8 cellular contexts compared by ENCODE assay signal in the genomic region with DNA sequence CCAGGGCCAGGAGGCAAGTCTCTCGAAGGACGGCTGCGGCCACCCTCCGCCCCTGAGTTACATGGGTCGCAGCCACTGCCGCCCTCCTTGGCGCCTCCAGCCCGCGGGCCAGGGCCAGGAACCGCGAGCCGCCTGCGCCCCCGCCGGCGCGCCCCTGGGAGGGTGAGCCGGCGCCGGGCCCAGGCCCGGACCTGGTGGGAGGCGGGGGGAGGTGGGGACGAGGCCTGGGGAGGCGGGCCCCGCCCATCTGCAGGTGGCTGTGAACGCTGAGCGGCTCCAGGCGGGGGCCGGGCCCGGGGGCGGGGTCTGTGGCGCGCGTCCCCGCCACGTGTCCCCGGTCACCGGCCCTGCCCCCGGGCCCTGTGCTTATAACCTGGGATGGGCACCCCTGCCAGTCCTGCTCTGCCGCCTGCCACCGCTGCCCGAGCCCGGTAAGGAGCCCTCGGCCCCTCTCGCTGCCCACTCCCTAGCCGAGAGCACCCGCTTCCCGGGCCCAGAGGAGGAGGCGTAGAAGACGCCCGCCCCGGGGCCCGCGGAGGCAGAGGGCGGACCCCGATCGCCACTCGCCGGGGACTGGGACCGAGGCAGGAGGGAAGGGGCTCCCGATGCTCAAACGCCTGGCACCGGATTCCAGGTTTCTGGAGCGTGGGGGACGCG. TPM values are rescaled to one million over a fixed set of nuclear protein-coding genes. Genes with fewer than 3 reads are reported as not detected.
DNase-seq lines count a peak whose midpoint lies in the region; ATAC-seq and TF ChIP-seq lines count a peak whose summit lies in the region.

A gene (plus strand): TSS at position 397 of the 657 bp plus-strand sequence. CDS start 7,268 bp downstream, outside the sequence.

- dilution Hi-C loops in IMR-90 (cut with HindIII; ENCODE audit: low sequenced_read_pairs, unreplicated experiment) = no loop called here

- H3K4me3 ChIP-seq in BJ (ENCODE audit: low read depth, low read length) (peak within 1 kb of the TSS; percentile 82), IMR-90 (ENCODE audit: insufficient read depth, low read depth, low read length) (peak within 1 kb of the TSS; percentile 43), choroid plexus epithelial cell (ENCODE audit: low read depth, low read length) (peak within 1 kb of the TSS; percentile 58), right lobe of liver (peak within 1 kb of the TSS; percentile 81 to 96 (median 94))

- H3K36me3 ChIP-seq in BJ (ENCODE audit: control insufficient read depth, insufficient read depth, low read length) = no peaks in the 10 kb centered on the region; the same call in 1 of the 2 replicates
- H3K36me3 ChIP-seq in IMR-90 (ENCODE audit: control insufficient read depth, insufficient read depth, low read length) = no peaks in the 10 kb centered on the region
- H3K36me3 ChIP-seq in right lobe of liver = peaks cover 0 to 3% (median 0%) of the 10 kb centered on the region in 4 donors

- peak within 1 kb of the TSS; percentile 55; the same call in 1 of the 2 replicates for H3K18ac ChIP-seq in IMR-90 (ENCODE audit: low read depth, low read length)

- TF ChIP-seq RAD21 in IMR-90 (IDR thresholded peaks at IDR 0.05; ENCODE audit: low read length) = no peak

- H3K23ac ChIP-seq in IMR-90 (ENCODE audit: low read depth, low read length) = no peak within 1 kb of the TSS

- peak within 1 kb of the TSS; percentile 58 for H3K4me2 ChIP-seq in IMR-90 (ENCODE audit: low read depth, low read length)

- H3K9ac ChIP-seq in IMR-90 (ENCODE audit: low read depth, low read length) = peak within 1 kb of the TSS; percentile 41; the same call in 1 of the 2 replicates

- H3K9me3 ChIP-seq in IMR-90 (ENCODE audit: control insufficient read depth, insufficient read depth, low read length) (peaks cover 3% of the 10 kb centered on the region), right lobe of liver (peaks cover 0 to 4% (median 0%) of the 10 kb centered on the region in 4 donors)

- H2BK20ac ChIP-seq in IMR-90 (ENCODE audit: low read depth, low read length) = no peak within 1 kb of the TSS

- H3K14ac ChIP-seq in IMR-90 (replicated peaks; ENCODE audit: low read depth, low read length) = no peak within 1 kb of the TSS

- no peak within 1 kb of the TSS for H2AK5ac ChIP-seq in IMR-90 (ENCODE audit: low read depth, low read length)

- peak within 1 kb of the TSS in 1 of 2 experiments; percentile 32; a peak in 1 of 4 replicates for H4K8ac ChIP-seq in IMR-90 (ENCODE audit: low read depth in 2 of 2, low read length in 2 of 2)

- TF ChIP-seq POLR2A in IMR-90 (IDR thresholded peaks at IDR 0.05; ENCODE audit: low read depth, low read length) = no peak
- peak; percentile 94 for TF ChIP-seq POLR2A in right lobe of liver (IDR thresholded peaks at IDR 0.05)

- H4K91ac ChIP-seq in IMR-90 (ENCODE audit: insufficient read depth, low read depth, low read length) = peak within 1 kb of the TSS; percentile 1; the same call in 1 of the 2 replicates

- POLR2A ChIA-PET in BJ (lab: Charles Lee) = no interaction called here
- POLR2A ChIA-PET in IMR-90 (lab: Charles Lee; ENCODE audit: unreplicated experiment) = no interaction called here

- CTCF ChIA-PET in BJ (lab: Yijun Ruan, JAX) = no interaction called here
- CTCF ChIA-PET in IMR-90 (lab: Yijun Ruan, JAX) = no interaction called here

- no peak within 1 kb of the TSS for H3K56ac ChIP-seq in IMR-90 (ENCODE audit: extremely low read depth, insufficient read depth, low read length)

- peaks cover 32% of the 10 kb centered on the region for H3K4me1 ChIP-seq in IMR-90 (ENCODE audit: control insufficient read depth, insufficient read depth, low read length)
- peaks cover 0 to 51% (median 22%) of the 10 kb centered on the region in 4 donors for H3K4me1 ChIP-seq in right lobe of liver

- H2AFZ ChIP-seq in IMR-90 (replicated peaks; ENCODE audit: low read length, poor library complexity) = peak within 1 kb of the TSS; percentile 84

- peak within 1 kb of the TSS; percentile 47 for H2AK9ac ChIP-seq in IMR-90 (replicated peaks; ENCODE audit: low read depth, low read length, poor library complexity)

- H4K20me1 ChIP-seq in IMR-90 (ENCODE audit: insufficient read depth, low read length) = no peaks in the 10 kb centered on the region

- H2BK5ac ChIP-seq in IMR-90 (ENCODE audit: low read depth, low read length, poor library complexity, severe bottlenecking) = no peak within 1 kb of the TSS

- TF ChIP-seq CTCF in BJ (IDR thresholded peaks at IDR 0.05; ENCODE audit: insufficient read depth, low read depth, low read length) = no peak
- no peak for TF ChIP-seq CTCF in IMR-90 (conservative IDR thresholded peaks at IDR 0.05; ENCODE audit: low read depth, low read length)
- TF ChIP-seq CTCF in VCaP (conservative IDR thresholded peaks at IDR 0.05) = no peak
- TF ChIP-seq CTCF in choroid plexus epithelial cell (conservative IDR thresholded peaks at IDR 0.05; ENCODE audit: low read depth, low read length) = no peak
- no peak for TF ChIP-seq CTCF in right lobe of liver (IDR thresholded peaks at IDR 0.05)

- peak within 1 kb of the TSS; percentile 81; the same call in 1 of the 2 replicates for H3K27ac ChIP-seq in IMR-90 (ENCODE audit: insufficient read depth, low read length)
- H3K27ac ChIP-seq in VCaP = peak within 1 kb of the TSS; percentile 69
- H3K27ac ChIP-seq in right lobe of liver = peak within 1 kb of the TSS; percentile 80 to 99 (median 91)

- ATAC-seq in IMR-90 (ENCODE audit: low read depth) (peak; percentile 24), right lobe of liver (peak; percentile 72 to 86 (median 78))

- peaks cover 15% of the 10 kb centered on the region for H3K9me1 ChIP-seq in IMR-90 (ENCODE audit: insufficient read depth, low read length)

- DNase-seq in BJ (ENCODE audit: low read depth) = no peak
- DNase-seq in IMR-90 = no peak
- peak; percentile 37 for DNase-seq in choroid plexus epithelial cell (ENCODE audit: low read depth)
- peak; percentile 92 to 97 (median 97) for DNase-seq in right lobe of liver
- DNase-seq in stimulated activated CD4-positive, alpha-beta T cell treated with anti-CD3 and anti-CD28 coated beads, TNF-alpha, amount 100 ng/mL, for 1 hour (ENCODE audit: low read depth in 3 of 3, low spot score in 1 of 3) = peak in 2 of 3 donors; percentile 3 to 42
- no peak for DNase-seq in GOT3 (lab: John Stamatoyannopoulos, UW)
- no peak for DNase-seq in activated gamma-delta T cell treated with Interleukin-2 at 50 U/mL for 16 hours

- H3K79me1 ChIP-seq in IMR-90 (ENCODE audit: low read depth in 1 of 2, low read length in 2 of 2) = no peaks in the 10 kb centered on the region

- H4K5ac ChIP-seq in IMR-90 (ENCODE audit: low read depth, low read length) = peak within 1 kb of the TSS; percentile 83

- BruUV-seq in IMR-90 (replicated peaks; lab: Mats Ljungman, UMichigan) = no TSS peak

- no peaks in the 10 kb centered on the region; the same call in 1 of the 2 replicates for H3K27me3 ChIP-seq in BJ (ENCODE audit: control insufficient read depth, insufficient read depth, low read length)
- H3K27me3 ChIP-seq in IMR-90 (ENCODE audit: control insufficient read depth, insufficient read depth, low read length) = peaks cover 6% of the 10 kb centered on the region
- H3K27me3 ChIP-seq in right lobe of liver = no peaks in the 10 kb centered on the region

- no peak within 1 kb of the TSS; the same call in 2 of the 3 replicates for H2BK15ac ChIP-seq in IMR-90 (ENCODE audit: low read depth, low read length)

- 3% methylated on average over 27 of the region's 66 CpGs; no CpG with 5 or more reads in 1 of the 2 experiments for WGBS in IMR-90 (ENCODE audit: extremely low coverage in 2 of 2, insufficient read length in 1 of 2), 2 experiments
- WGBS in right lobe of liver (ENCODE audit: insufficient coverage, low coverage, low lambda C conversion rate, missing lambda C conversion rate) = no CpG with 5 or more reads among the region's 66 CpGs

- intact Hi-C loops in IMR-90 (cut with micrococcal nuclease) (no loop called here), right lobe of liver (cut with DNase I) (no loop called here)

- H3K4ac ChIP-seq in IMR-90 (ENCODE audit: low read depth, low read length) = peak within 1 kb of the TSS; percentile 50

- in situ Hi-C loops in IMR-90 (cut with MboI; ENCODE audit: low sequenced_read_pairs) = no loop called here

- H2BK120ac ChIP-seq in IMR-90 (ENCODE audit: low read depth, low read length) = no peak within 1 kb of the TSS; the same call in 1 of the 2 replicates

TF ChIP-seq in IMR-90, 13 proteins besides CTCF, POLR2A, EP300 and RAD21 (continues in another document):
- no peak for TF ChIP-seq NFE2L2 (IDR thresholded peaks at IDR 0.05; ENCODE audit: low read depth, low read length)
- TF ChIP-seq MXI1 (IDR thresholded peaks at IDR 0.05; ENCODE audit: borderline replicate concordance, low read depth, low read length) = peak; percentile 34; the same call in 1 of the 2 replicates
- TF ChIP-seq, protein P1, sequence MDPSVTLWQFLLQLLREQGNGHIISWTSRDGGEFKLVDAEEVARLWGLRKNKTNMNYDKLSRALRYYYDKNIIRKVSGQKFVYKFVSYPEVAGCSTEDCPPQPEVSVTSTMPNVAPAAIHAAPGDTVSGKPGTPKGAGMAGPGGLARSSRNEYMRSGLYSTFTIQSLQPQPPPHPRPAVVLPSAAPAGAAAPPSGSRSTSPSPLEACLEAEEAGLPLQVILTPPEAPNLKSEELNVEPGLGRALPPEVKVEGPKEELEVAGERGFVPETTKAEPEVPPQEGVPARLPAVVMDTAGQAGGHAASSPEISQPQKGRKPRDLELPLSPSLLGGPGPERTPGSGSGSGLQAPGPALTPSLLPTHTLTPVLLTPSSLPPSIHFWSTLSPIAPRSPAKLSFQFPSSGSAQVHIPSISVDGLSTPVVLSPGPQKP (IDR thresholded peaks at IDR 0.05; ENCODE audit: borderline replicate concordance, low read depth, low read length) = no peak
- no peak for TF ChIP-seq MAFK (IDR thresholded peaks at IDR 0.05; ENCODE audit: low read depth, low read length)
- TF ChIP-seq BHLHE40 (IDR thresholded peaks at IDR 0.05; ENCODE audit: low read depth, low read length) = no peak
- TF ChIP-seq FOS (IDR thresholded peaks at IDR 0.05; ENCODE audit: low read depth, low read length) = no peak
- no peak for TF ChIP-seq RCOR1 (IDR thresholded peaks at IDR 0.05; ENCODE audit: insufficient replicate concordance, low read length)
- TF ChIP-seq RFX5 (IDR thresholded peaks at IDR 0.05; ENCODE audit: low read depth, low read length) = no peak
- no peak for TF ChIP-seq SMC3 (IDR thresholded peaks at IDR 0.05; ENCODE audit: low read depth, low read length)
- no peak for TF ChIP-seq CEBPB (IDR thresholded peaks at IDR 0.05; ENCODE audit: low read depth, low read length)
- TF ChIP-seq MAZ (IDR thresholded peaks at IDR 0.05; ENCODE audit: borderline replicate concordance, low read depth, low read length) = no peak
- no peak for TF ChIP-seq CHD1 (IDR thresholded peaks at IDR 0.05; ENCODE audit: low read depth, low read length)

RNA-seq across cellular contexts. Expression of the gene that starts here (rescaled TPM):
- polyA plus RNA-seq in BJ (2011; rRNA removed) = 1,063 and 1,223 TPM in 2 replicates
- 222 and 414 TPM in 2 replicates for polyA minus RNA-seq in BJ (2011; rRNA and poly(A)+ RNA removed)
- total RNA-seq in IMR-90 (2012; rRNA removed) = 31.1 and 39.6 TPM in 2 replicates
- polyA plus RNA-seq in IMR-90 (2012; rRNA removed) = 39.7 and 41.9 TPM in 2 replicates
- polyA plus RNA-seq in IMR-90 (2012; cell fraction: cytosol; rRNA removed) = 48.3 and 61.6 TPM in 2 replicates
- polyA plus RNA-seq in IMR-90 (2012; cell fraction: nucleus; rRNA removed; ENCODE audit: low replicate concordance) = 23.9 and 27.2 TPM in 2 replicates
- total RNA-seq in right lobe of liver = 1,000 to 10,000 TPM in 3 of 6 experiments, 100 to 1,000 TPM in 3; 437 to 1,278 (median 1,014) TPM

Comparison
In these comparisons a context has a peak if more than half of its experiments do, and no peak if none do; other contexts are left out.
1. RNA of the gene that starts here (total RNA-seq): 437 to 1,278 TPM in right lobe of liver; 31.1 to 39.6 TPM in IMR-90; every median in the first group is over 10 times any median in the second.
2. RNA of the gene that starts here (polyA plus RNA-seq): 1,063 to 1,223 TPM in BJ; 23.9 to 61.6 TPM in IMR-90; every median in the first group is over 10 times any median in the second.
3. DNase-seq: peak in choroid plexus epithelial cell (single experiment), right lobe of liver (3 of 3) and stimulated activated CD4-positive, alpha-beta T cell treated with anti-CD3 and anti-CD28 coated beads, TNF-alpha, amount 100 ng/mL, for 1 hour (2 of 3); none in BJ (single experiment), IMR-90 (single experiment), GOT3 (single experiment) and activated gamma-delta T cell treated with Interleukin-2 at 50 U/mL for 16 hours (single experiment).
4. H3K4me3 ChIP-seq: peak in every context shown above with its lines; median percentile 94 in right lobe of liver; 82 in BJ; 58 in choroid plexus epithelial cell; 43 in IMR-90.
5. Peak in every context shown above with its lines, with median percentiles within 50 percentile points of each other: H3K27ac ChIP-seq.